In genomic region chr6:44001318-44001868, GRCh38 we compare ENCODE assay signal across 8 cellular contexts.
DNase-seq lines count a peak whose midpoint lies in the region; ATAC-seq and TF ChIP-seq lines count a peak whose summit lies in the region.

No MANE protein-coding gene starts in this region.

- ATAC-seq in HG02970 (IDR thresholded peaks at IDR 0.05; ENCODE audit: low FRiP score, unreplicated experiment), result no peak
- no peak for ATAC-seq in HG03196 (IDR thresholded peaks at IDR 0.05; ENCODE audit: unreplicated experiment)

- peaks cover 23% of the 10 kb centered on the region for H3K4me1 ChIP-seq in Loucy (ENCODE audit: insufficient read depth, low read length, poor library complexity, severe bottlenecking)

- peak; percentile 62 for TF ChIP-seq CTCF in Loucy (conservative IDR thresholded peaks at IDR 0.05; ENCODE audit: low read length)
- TF ChIP-seq CTCF in astrocyte of the cerebellum (IDR thresholded peaks at IDR 0.05; ENCODE audit: low read depth, low read length, missing control alignments), result peak; percentile 42

- H3K9me3 ChIP-seq in Loucy (ENCODE audit: insufficient read depth, low read depth, low read length), result no peaks in the 10 kb centered on the region

- H3F3A ChIP-seq in Loucy (ENCODE audit: low read depth), result no peaks in the 10 kb centered on the region

- H3K27me3 ChIP-seq in Loucy (ENCODE audit: insufficient read depth, low read length, poor library complexity, severe bottlenecking), result no peaks in the 10 kb centered on the region

- H3K36me3 ChIP-seq in Loucy (ENCODE audit: insufficient read depth, low read length), result no peaks in the 10 kb centered on the region

- peak; percentile 41 for DNase-seq in stimulated activated CD4-positive, alpha-beta T cell treated with anti-CD3 and anti-CD28 coated beads, Interleukin-15, amount 100 ng/mL, for 24 hours
- DNase-seq in stimulated activated CD4-positive, alpha-beta T cell treated with anti-CD3 and anti-CD28 coated beads, Interleukin-4, amount 100 ng/mL, for 4 hours, result no peak
- DNase-seq in astrocyte of the cerebellum (ENCODE audit: low read depth), result no peak
- peak; percentile 14 to 45 for DNase-seq in lung microvascular endothelial cell (ENCODE audit: low read depth in 2 of 2)
- DNase-seq in NCI-H1417 treated with DMSO at 0.1 percent for 48 hours (lab: John Stamatoyannopoulos, UW), result no peak

- no peaks in the 10 kb centered on the region for H3K9me2 ChIP-seq in Loucy (replicated peaks; ENCODE audit: low read depth, low read length)

- H3K4me2 ChIP-seq in Loucy (ENCODE audit: low read depth, low read length, poor library complexity, severe bottlenecking), result peak overlapping the region; percentile 72

- in situ Hi-C loops in astrocyte of the cerebellum (cut with HindIII; ENCODE audit: low sequenced_read_pairs), result no loop called here

- H3K9ac ChIP-seq in Loucy (ENCODE audit: low read depth, low read length, poor library complexity, severe bottlenecking), result peak overlapping the region; percentile 77

- no peak overlapping the region for H2AFZ ChIP-seq in Loucy (ENCODE audit: low read length)

- no peaks in the 10 kb centered on the region for H4K20me1 ChIP-seq in Loucy (ENCODE audit: insufficient read depth, low read length, poor library complexity, severe bottlenecking)

- H3K4me3 ChIP-seq in Loucy (ENCODE audit: low read length, poor library complexity, severe bottlenecking) (peak overlapping the region; percentile 69), astrocyte of the cerebellum (ENCODE audit: low read depth, low read length) (no peak overlapping the region)

- no peaks in the 10 kb centered on the region for H3K79me2 ChIP-seq in Loucy (ENCODE audit: insufficient read depth, low read length)

Comparison
In these comparisons a context has a peak if more than half of its experiments do, and no peak if none do; other contexts are left out.
1. DNase-seq: peak in stimulated activated CD4-positive, alpha-beta T cell treated with anti-CD3 and anti-CD28 coated beads, Interleukin-15, amount 100 ng/mL, for 24 hours (single experiment) and lung microvascular endothelial cell (2 of 2); none in stimulated activated CD4-positive, alpha-beta T cell treated with anti-CD3 and anti-CD28 coated beads, Interleukin-4, amount 100 ng/mL, for 4 hours (0 of 2), astrocyte of the cerebellum (single experiment) and NCI-H1417 treated with DMSO at 0.1 percent for 48 hours (single experiment).